10 cellular contexts compared by ENCODE assay signal in genomic region chr19:35038623-35039512, GRCh38. TPM values are rescaled to one million over a fixed set of nuclear protein-coding genes. Genes with fewer than 3 reads are reported as not detected.
A peak's percentile ranks its signal among the peaks of the same experiment; 100 is the strongest.
DNase-seq lines count a peak whose midpoint lies in the region; ATAC-seq and TF ChIP-seq lines count a peak whose summit lies in the region.
"Had no signal": no experiment of that assay in that cellular context is flagged by ENCODE, and none has a peak within 500 bp of the region (broad histone marks: within the 10 kb centered on the region; RNA-seq: fewer than 3 reads in every experiment).

No MANE protein-coding gene starts in this region.

- in situ Hi-C loops in KBM-7 (cut with MboI; ENCODE audit: low pct_unique_long_range_greater_than_20kb, low sequenced_read_pairs): no loop called here

- ATAC-seq in CD4-positive, CD25-positive, alpha-beta regulatory T cell (ENCODE audit: low read depth in 2 of 2): no peak
- no peak for ATAC-seq in body of pancreas
- ATAC-seq in left lung: no peak
- ATAC-seq in GM19328 (IDR thresholded peaks at IDR 0.05; ENCODE audit: unreplicated experiment): no peak
- ATAC-seq in GM21367 (IDR thresholded peaks at IDR 0.05; ENCODE audit: unreplicated experiment): no peak

- no peaks in the 10 kb centered on the region for H3K79me2 ChIP-seq in osteoblast (ENCODE audit: insufficient read depth, low read length)

- H3K4me1 Mint-ChIP-seq in CD4-positive, CD25-positive, alpha-beta regulatory T cell: peaks cover 0 to 35% (median 11%) of the 10 kb centered on the region in 4 donors

- peak overlapping the region in 2 of 3 donors; percentile 56 to 79 for H3K27ac Mint-ChIP-seq in CD4-positive, CD25-positive, alpha-beta regulatory T cell

- H2AFZ ChIP-seq in osteoblast (ENCODE audit: low read length): no peak overlapping the region

- peak overlapping the region in 3 of 4 donors; percentile 18 to 52 (median 21) for H3K4me3 Mint-ChIP-seq in CD4-positive, CD25-positive, alpha-beta regulatory T cell

- no peaks in the 10 kb centered on the region for H3K27me3 ChIP-seq in CD4-positive, CD25-positive, alpha-beta regulatory T cell (ENCODE audit: control insufficient read depth, insufficient read depth, low read length)
- H3K27me3 ChIP-seq in body of pancreas (no peaks in the 10 kb centered on the region), osteoblast (ENCODE audit: insufficient read depth, low read length) (no peaks in the 10 kb centered on the region), left lung (peaks cover 0 to 25% of the 10 kb centered on the region in 2 donors)
- H3K27me3 ChIP-seq: SJSA1 had no signal

- H3K36me3 ChIP-seq in CD4-positive, CD25-positive, alpha-beta regulatory T cell (ENCODE audit: control insufficient read depth, insufficient read depth, low read length): no peaks in the 10 kb centered on the region
- H3K36me3 ChIP-seq in body of pancreas (replicated peaks in 1 of 2; ENCODE audit: insufficient read depth in 1 of 2, low read depth in 2 of 2) (no peaks in the 10 kb centered on the region), osteoblast (ENCODE audit: insufficient read depth, low read length) (no peaks in the 10 kb centered on the region), left lung (peaks cover 0 to 2% of the 10 kb centered on the region in 2 donors)
- H3K36me3 ChIP-seq: SJSA1 had no signal

- H3K4me2 ChIP-seq in osteoblast (ENCODE audit: insufficient read depth, low read length): no peak overlapping the region

- no peaks in the 10 kb centered on the region for H3K9me3 ChIP-seq in CD4-positive, CD25-positive, alpha-beta regulatory T cell (ENCODE audit: control insufficient read depth in 2 of 2, low read length in 2 of 2)
- H3K9me3 ChIP-seq in body of pancreas (no peaks in the 10 kb centered on the region), osteoblast (ENCODE audit: low read depth, low read length) (no peaks in the 10 kb centered on the region), left lung (no peaks in the 10 kb centered on the region)
- H3K9me3 ChIP-seq: SJSA1 had no signal

- no peak for DNase-seq in CD4-positive, CD25-positive, alpha-beta regulatory T cell
- peak; percentile 65 for DNase-seq in KBM-7
- DNase-seq in body of pancreas: peak in 1 of 4 donors; percentile 53
- peak; percentile 79 for DNase-seq in osteoblast (ENCODE audit: insufficient read length, low spot score, missing footprints)
- no peak for DNase-seq in left lung
- DNase-seq in superior temporal gyrus (ENCODE audit: extremely low spot score): no peak
- DNase-seq: NCI-H2081 treated with DMSO at 0.1 percent for 48 hours had no signal

- H3K4me3 ChIP-seq in CD4-positive, CD25-positive, alpha-beta regulatory T cell (ENCODE audit: low read depth, low read length): no peak overlapping the region
- H3K4me3 ChIP-seq in body of pancreas (no peak overlapping the region), osteoblast (ENCODE audit: insufficient read depth, low read length) (no peak overlapping the region), left lung (no peak overlapping the region)
- H3K4me3 ChIP-seq: SJSA1 had no signal

- H3K27me3 Mint-ChIP-seq in CD4-positive, CD25-positive, alpha-beta regulatory T cell: peaks cover 21% of the 10 kb centered on the region

- 80 to 89% methylated on average over 5 to 17 of the region's 17 CpGs for WGBS in body of pancreas, 2 donors

- H4K20me1 ChIP-seq in osteoblast (ENCODE audit: insufficient read depth, low read length): no peaks in the 10 kb centered on the region

- peaks cover 0 to 1% (median 0%) of the 10 kb centered on the region in 7 donors for H3K9me3 Mint-ChIP-seq in CD4-positive, CD25-positive, alpha-beta regulatory T cell

- no peak overlapping the region for H3K27ac ChIP-seq in CD4-positive, CD25-positive, alpha-beta regulatory T cell (ENCODE audit: insufficient read depth, low read length, poor library complexity, severe bottlenecking)
- H3K27ac ChIP-seq in body of pancreas (peak overlapping the region in 3 of 4 donors; percentile 32 to 95 (median 91)), osteoblast (ENCODE audit: low read depth, low read length) (no peak overlapping the region), left lung (no peak overlapping the region)
- H3K27ac ChIP-seq: SJSA1 had no signal

- TF ChIP-seq CTCF in body of pancreas (IDR thresholded peaks at IDR 0.05) (no peak), osteoblast (IDR thresholded peaks at IDR 0.05; ENCODE audit: extremely low read depth, low read depth, low read length) (no peak), left lung (IDR thresholded peaks at IDR 0.05) (no peak)

- peaks cover 20% of the 10 kb centered on the region for H3K4me1 ChIP-seq in CD4-positive, CD25-positive, alpha-beta regulatory T cell (ENCODE audit: control insufficient read depth, insufficient read depth, low read length, poor library complexity, severe bottlenecking)
- H3K4me1 ChIP-seq in body of pancreas (peaks cover 39% of the 10 kb centered on the region), osteoblast (ENCODE audit: insufficient read depth, low read length) (peaks cover 8% of the 10 kb centered on the region), left lung (peaks cover 18 to 53% of the 10 kb centered on the region in 2 donors)
- H3K4me1 ChIP-seq: SJSA1 had no signal

- intact Hi-C loops in body of pancreas (cut with DNase I) (no loop called here), left lung (cut with DNase I) (no loop called here)

- no peak for TF ChIP-seq POLR2A in body of pancreas (IDR thresholded peaks at IDR 0.05)

- H3K36me3 Mint-ChIP-seq in CD4-positive, CD25-positive, alpha-beta regulatory T cell: no peaks in the 10 kb centered on the region

RNA-seq across cellular contexts. Expression of gene HPN, which starts 2.7 kb away (rescaled TPM):
- not detected for total RNA-seq in CD4-positive, CD25-positive, alpha-beta regulatory T cell
- polyA plus RNA-seq in CD4-positive, CD25-positive, alpha-beta regulatory T cell: under 1 TPM in 2 of 4 donors, not detected in 2; 0.54 to 0.70 TPM
- total RNA-seq in body of pancreas: 100 to 1,000 TPM; 135 to 289 TPM
- under 0.01 and 0.29 TPM in 2 replicates for total RNA-seq in osteoblast
- total RNA-seq in left lung: 10 to 100 TPM; 16.8 to 40.3 TPM
- total RNA-seq: SJSA1 had no signal

RNA-seq across cellular contexts. Expression of gene SCN1B, which starts 8.6 kb away (rescaled TPM):
- total RNA-seq in CD4-positive, CD25-positive, alpha-beta regulatory T cell: 2.0 TPM
- polyA plus RNA-seq in CD4-positive, CD25-positive, alpha-beta regulatory T cell: under 1 TPM in 3 of 4 donors, not detected in 1; 0.08 to 0.23 (median 0.11) TPM
- total RNA-seq in body of pancreas (10 to 100 TPM in 1 of 2 donors, 1 to 10 TPM in 1; 2.3 to 23.6 TPM), osteoblast (4.7 and 5.6 TPM in 2 replicates), left lung (1 to 10 TPM; 7.7 to 9.7 TPM)

RNA-seq across cellular contexts. Expression of gene GRAMD1A, which starts 38.7 kb away (rescaled TPM):
- total RNA-seq in CD4-positive, CD25-positive, alpha-beta regulatory T cell: 179 TPM
- polyA plus RNA-seq in CD4-positive, CD25-positive, alpha-beta regulatory T cell: 10 to 100 TPM; 25.7 to 39.4 (median 32.1) TPM
- 10 to 100 TPM; 90.8 to 94.9 TPM for total RNA-seq in body of pancreas
- 29.7 and 33.6 TPM in 2 replicates for total RNA-seq in osteoblast
- total RNA-seq in left lung: 100 to 1,000 TPM; 116 to 137 TPM

Comparison
In these comparisons a context has a peak if more than half of its experiments do, and no peak if none do; other contexts are left out.
1. DNase-seq: peak in KBM-7 (single experiment) and osteoblast (single experiment); none in CD4-positive, CD25-positive, alpha-beta regulatory T cell (0 of 3), left lung (0 of 2) and superior temporal gyrus (single experiment).
2. H3K27ac ChIP-seq: peak in body of pancreas (3 of 4); none in CD4-positive, CD25-positive, alpha-beta regulatory T cell (single experiment), osteoblast (single experiment) and left lung (0 of 2).
3. RNA of gene HPN, which starts 2.7 kb away (total RNA-seq): 135 to 289 TPM in body of pancreas and 16.8 to 40.3 TPM in left lung; not detected in CD4-positive, CD25-positive, alpha-beta regulatory T cell (single experiment) and under 0.01 to 0.29 TPM in osteoblast; every median in the first group is over 10 times any median in the second.